ENCODE assay signal across 2 cellular contexts in the genomic region with DNA sequence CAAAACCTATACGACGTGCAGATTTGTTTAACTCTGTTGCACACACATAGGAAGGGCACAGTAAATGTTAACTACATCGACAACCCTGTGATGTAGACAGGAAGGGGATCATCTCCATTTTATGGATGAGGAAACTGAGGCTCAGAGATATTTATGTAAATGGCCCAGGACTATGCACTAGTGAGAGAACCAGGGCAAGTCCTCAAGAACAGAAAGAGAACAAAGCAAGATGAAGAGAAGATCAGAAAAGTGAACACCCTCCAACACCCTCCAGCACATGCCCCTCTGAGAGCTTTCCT.
TF ChIP-seq lines count a peak whose summit lies in the region.

No MANE protein-coding gene starts in this region.

TF ChIP-seq in SK-N-SH, 30 proteins besides CTCF, POLR2A, EP300 and RAD21 (continued from another document):
- TF ChIP-seq ELF1 (IDR thresholded peaks at IDR 0.05) = no peak
- TF ChIP-seq NRF1 (IDR thresholded peaks at IDR 0.05; ENCODE audit: low read depth, low read length) = no peak
- no peak for TF ChIP-seq CHD2 (IDR thresholded peaks at IDR 0.05; ENCODE audit: low read length, partially characterized antibody)
- no peak for TF ChIP-seq REST (IDR thresholded peaks at IDR 0.05; ENCODE audit: low read depth, low read length)
- TF ChIP-seq USF1 (IDR thresholded peaks at IDR 0.05; ENCODE audit: borderline replicate concordance, low read depth) = no peak
- no peak for TF ChIP-seq NFIC (IDR thresholded peaks at IDR 0.05; ENCODE audit: borderline replicate concordance)

TF ChIP-seq in SK-N-SH treated with all-trans-retinoic acid at 6 μM for 48 hours, 23 proteins besides CTCF, POLR2A, EP300 and RAD21:
- TF ChIP-seq CSRNP3 (CRISPR knock-in tag; IDR thresholded peaks at IDR 0.05) = no peak
- no peak for TF ChIP-seq ARNTL (CRISPR knock-in tag; IDR thresholded peaks at IDR 0.05; ENCODE audit: borderline replicate concordance, low read depth)
- TF ChIP-seq ZC3H10 (CRISPR knock-in tag; IDR thresholded peaks at IDR 0.05) = no peak
